Comparison of ENCODE assay signal across 8 cellular contexts in genomic region chr1:111471012-111471411, GRCh38. TPM values are rescaled to one million over a fixed set of nuclear protein-coding genes. Genes with fewer than 3 reads are reported as not detected.
A peak's percentile ranks its signal among the peaks of the same experiment; 100 is the strongest.
DNase-seq lines count a peak whose midpoint lies in the region; ATAC-seq, FAIRE-seq and TF ChIP-seq lines count a peak whose summit lies in the region.

No MANE protein-coding gene starts in this region.

- no peak overlapping the region for H3K4me3 Mint-ChIP-seq in CD4-positive, alpha-beta memory T cell
- no peak overlapping the region for H3K4me3 Mint-ChIP-seq in activated T-helper 17 cell treated with anti-CD3 and anti-CD28 coated beads, Interleukin-2, amount 50 U/mL, for 72 hours

- H3K27ac ChIP-seq in CD4-positive, alpha-beta memory T cell (ENCODE audit: low read depth, low read length): peak overlapping the region; percentile 68
- H3K27ac ChIP-seq in pancreas (no peak overlapping the region), trophoblast cell (ENCODE audit: low read depth, low read length) (no peak overlapping the region)

- H3K4me1 ChIP-seq in CD4-positive, alpha-beta memory T cell (ENCODE audit: insufficient read depth, low read length): peaks cover 80% of the 10 kb centered on the region
- H3K4me1 ChIP-seq in pancreas (peaks cover 0 to 7% (median 0%) of the 10 kb centered on the region in 3 donors), trophoblast cell (ENCODE audit: control insufficient read depth in 1 of 2, insufficient read depth in 2 of 2, low read length in 2 of 2) (peaks cover 0 to under 1% of the 10 kb centered on the region in 2 experiments)

- no peaks in the 10 kb centered on the region for H3K79me1 ChIP-seq in trophoblast cell (ENCODE audit: low read length)

- WGBS in pancreas, 2 donors: 65 to 66% methylated on average over 3 of the region's 3 CpGs
- no CpG with 5 or more reads among the region's 3 CpGs for WGBS in trophoblast cell (ENCODE audit: extremely low coverage, insufficient coverage, insufficient read length)

- H3K23ac ChIP-seq in trophoblast cell (ENCODE audit: low read length): no peak overlapping the region

- H3K36me3 ChIP-seq in CD4-positive, alpha-beta memory T cell (ENCODE audit: insufficient read depth, low read length): no peaks in the 10 kb centered on the region
- H3K36me3 ChIP-seq in pancreas (no peaks in the 10 kb centered on the region), trophoblast cell (ENCODE audit: control insufficient read depth in 1 of 2, insufficient read depth in 2 of 2, low read length in 2 of 2) (peaks cover 0 to 5% of the 10 kb centered on the region in 2 experiments)

- no peaks in the 10 kb centered on the region for H3K27me3 ChIP-seq in CD4-positive, alpha-beta memory T cell (ENCODE audit: insufficient read depth, low read length)
- H3K27me3 ChIP-seq in pancreas (no peaks in the 10 kb centered on the region), trophoblast cell (ENCODE audit: insufficient read depth, low read length) (no peaks in the 10 kb centered on the region)

- H3K27me3 Mint-ChIP-seq in CD4-positive, alpha-beta memory T cell: no peaks in the 10 kb centered on the region
- H3K27me3 Mint-ChIP-seq in activated T-helper 17 cell treated with anti-CD3 and anti-CD28 coated beads, Interleukin-2, amount 50 U/mL, for 72 hours: no peaks in the 10 kb centered on the region

- no peaks in the 10 kb centered on the region for H3K79me2 ChIP-seq in trophoblast cell (ENCODE audit: control insufficient read depth, insufficient read depth, low read length, poor library complexity)

- no peak overlapping the region for H2AFZ ChIP-seq in trophoblast cell (ENCODE audit: insufficient read depth, low read length, poor library complexity)

- intact Hi-C loops in CD4-positive, alpha-beta memory T cell (cut with micrococcal nuclease): loop anchor here (1.0 to 2.0 kb wide), 3 partner anchors 22 to 284 kb away; partner anchors contain the start of genes ATP5PB, DDX20 and WDR77
- intact Hi-C loops in pancreas (cut with DNase I): no loop called here

- DNase-seq in CD4-positive, alpha-beta memory T cell: peak; percentile 84 to 95 (median 91)
- peak; percentile 92 to 99 for DNase-seq in NOMO-1 (lab: John Stamatoyannopoulos, UW; ENCODE audit: unreplicated experiment in 2 of 2)
- DNase-seq in pancreas: peak in 1 of 6 donors; percentile 51
- no peak for DNase-seq in trophoblast cell
- no peak for DNase-seq in amniotic stem cell (lab: John Stamatoyannopoulos, UW)
- no peak for DNase-seq in NCI-H2171 treated with DMSO at 0.1 percent for 48 hours (lab: John Stamatoyannopoulos, UW)

- H3K9ac ChIP-seq in trophoblast cell (ENCODE audit: low read length): no peak overlapping the region

- H3K36me3 Mint-ChIP-seq in CD4-positive, alpha-beta memory T cell: peaks cover 7 to 8% of the 10 kb centered on the region in 2 donors
- peaks cover 7% of the 10 kb centered on the region for H3K36me3 Mint-ChIP-seq in activated T-helper 17 cell treated with anti-CD3 and anti-CD28 coated beads, Interleukin-2, amount 50 U/mL, for 72 hours (ENCODE audit: low read depth)

- no peak overlapping the region for H3K4ac ChIP-seq in trophoblast cell (ENCODE audit: low read depth, low read length)

- no peak overlapping the region for H3K18ac ChIP-seq in trophoblast cell (ENCODE audit: low read length)

- peak overlapping the region; percentile 9 to 39 for H3K4me3 ChIP-seq in CD4-positive, alpha-beta memory T cell (ENCODE audit: low read length in 2 of 2)
- H3K4me3 ChIP-seq in pancreas (no peak overlapping the region), trophoblast cell (ENCODE audit: low read depth, low read length) (no peak overlapping the region)

- CTCF ChIA-PET in CD4-positive, alpha-beta memory T cell (lab: Charles Lee; ENCODE audit: partially characterized antibody): interaction anchor here (0.8 to 10.6 kb wide), 4 partner anchors 10 to 199 kb away, joined by 3 to 116 read pairs (median 16); partner anchors contain the start of genes ATP5PB and WDR77

- POLR2A ChIA-PET in CD4-positive, alpha-beta memory T cell (lab: Charles Lee; ENCODE audit: partially characterized antibody): interaction anchor here (0.5 to 9.9 kb wide), 20 partner anchors 9 to 1133 kb away, joined by 3 to 170 read pairs (median 6); partner anchors contain the start of genes ADORA3, ATP5PB, TMIGD3 and WDR77

- H4K8ac ChIP-seq in trophoblast cell (ENCODE audit: low read depth, low read length): no peak overlapping the region

- no peak for FAIRE-seq in pancreas (lab: Jason Lieb, UNC)

- no peak overlapping the region for H3K27ac Mint-ChIP-seq in CD4-positive, alpha-beta memory T cell
- no peak overlapping the region for H3K27ac Mint-ChIP-seq in activated T-helper 17 cell treated with anti-CD3 and anti-CD28 coated beads, Interleukin-2, amount 50 U/mL, for 72 hours

- H2AK5ac ChIP-seq in trophoblast cell (ENCODE audit: low read length): no peak overlapping the region

- no peak overlapping the region for H2BK5ac ChIP-seq in trophoblast cell (ENCODE audit: low read depth, low read length, poor library complexity)

- H2BK12ac ChIP-seq in trophoblast cell (ENCODE audit: low read length): no peak overlapping the region

- ATAC-seq in activated T-helper 17 cell treated with anti-CD3 and anti-CD28 coated beads, Interleukin-2, amount 50 U/mL, for 72 hours (replicated peaks): peak; percentile 78
- ATAC-seq in pancreas (peak in 3 of 4 donors; percentile 45 to 82 (median 63)), GM18519 (IDR thresholded peaks at IDR 0.05; ENCODE audit: low FRiP score, unreplicated experiment) (no peak)

- H3K9me3 ChIP-seq in CD4-positive, alpha-beta memory T cell (ENCODE audit: control insufficient read depth in 1 of 2, low read length in 2 of 2): no peaks in the 10 kb centered on the region
- H3K9me3 ChIP-seq in pancreas (no peaks in the 10 kb centered on the region), trophoblast cell (ENCODE audit: insufficient read depth, low read depth, low read length) (no peaks in the 10 kb centered on the region)

- no peak overlapping the region for H2BK120ac ChIP-seq in trophoblast cell (ENCODE audit: insufficient read depth, low read length, poor library complexity)

- H3K4me2 ChIP-seq in trophoblast cell (ENCODE audit: low read length): no peak overlapping the region

- H3K9me3 Mint-ChIP-seq in CD4-positive, alpha-beta memory T cell: peaks cover 0 to 2% (median 0%) of the 10 kb centered on the region in 8 donors
- no peaks in the 10 kb centered on the region for H3K9me3 Mint-ChIP-seq in activated T-helper 17 cell treated with anti-CD3 and anti-CD28 coated beads, Interleukin-2, amount 50 U/mL, for 72 hours

- TF ChIP-seq CTCF in pancreas (IDR thresholded peaks at IDR 0.05): no peak

- H4K91ac ChIP-seq in trophoblast cell (ENCODE audit: low read depth, low read length): no peak overlapping the region

- H4K12ac ChIP-seq in trophoblast cell (ENCODE audit: low read depth, low read length): no peak overlapping the region

- H3K4me1 Mint-ChIP-seq in CD4-positive, alpha-beta memory T cell: peaks cover 18 to 29% (median 25%) of the 10 kb centered on the region in 4 donors
- H3K4me1 Mint-ChIP-seq in activated T-helper 17 cell treated with anti-CD3 and anti-CD28 coated beads, Interleukin-2, amount 50 U/mL, for 72 hours: peaks cover 15% of the 10 kb centered on the region

- no peak overlapping the region for H3K14ac ChIP-seq in trophoblast cell (ENCODE audit: low read length)

RNA-seq across cellular contexts. Expression of gene C1orf162, which starts 2.8 kb away (rescaled TPM):
- 10 to 100 TPM; 74.9 to 75.9 TPM for total RNA-seq in CD4-positive, alpha-beta memory T cell
- 100 to 1,000 TPM; 139 to 274 TPM for polyA plus RNA-seq in CD4-positive, alpha-beta memory T cell
- 1 to 10 TPM; 4.4 to 4.9 TPM for total RNA-seq in activated T-helper 17 cell treated with anti-CD3 and anti-CD28 coated beads, Interleukin-2, amount 50 U/mL, for 72 hours
- 1 to 10 TPM; 1.4 to 9.0 (median 2.0) TPM for total RNA-seq in pancreas
- 10 to 100 TPM in 1 of 2 donors, 1 to 10 TPM in 1; 9.0 to 14.6 TPM for polyA plus RNA-seq in pancreas
- 0.31 and 0.55 TPM in 2 replicates for polyA plus RNA-seq in trophoblast cell (2013)

RNA-seq across cellular contexts. Expression of gene ATP5PB, which starts 21.7 kb away (rescaled TPM):
- 100 to 1,000 TPM; 103 to 112 TPM for total RNA-seq in CD4-positive, alpha-beta memory T cell
- polyA plus RNA-seq in CD4-positive, alpha-beta memory T cell: 100 to 1,000 TPM; 487 to 655 TPM
- 100 to 1,000 TPM; 235 to 383 TPM for total RNA-seq in activated T-helper 17 cell treated with anti-CD3 and anti-CD28 coated beads, Interleukin-2, amount 50 U/mL, for 72 hours
- 100 to 1,000 TPM in 2 of 6 donors, 10 to 100 TPM in 4; 56.3 to 103 (median 89.2) TPM for total RNA-seq in pancreas
- polyA plus RNA-seq in pancreas: 100 to 1,000 TPM in 1 of 2 donors, 10 to 100 TPM in 1; 71.5 to 138 TPM
- polyA plus RNA-seq in trophoblast cell (2013): 268 and 276 TPM in 2 replicates

RNA-seq across cellular contexts. Expression of gene WDR77, which starts 22.0 kb away (rescaled TPM):
- 10 to 100 TPM; 26.3 to 30.3 TPM for total RNA-seq in CD4-positive, alpha-beta memory T cell
- polyA plus RNA-seq in CD4-positive, alpha-beta memory T cell: 10 to 100 TPM; 38.5 to 52.6 TPM
- 10 to 100 TPM; 27.5 to 65.2 TPM for total RNA-seq in activated T-helper 17 cell treated with anti-CD3 and anti-CD28 coated beads, Interleukin-2, amount 50 U/mL, for 72 hours
- 10 to 100 TPM in 2 of 6 donors, 1 to 10 TPM in 4; 4.8 to 13.9 (median 9.3) TPM for total RNA-seq in pancreas
- 10 to 100 TPM; 10.6 to 15.2 TPM for polyA plus RNA-seq in pancreas
- 28.6 and 30.5 TPM in 2 replicates for polyA plus RNA-seq in trophoblast cell (2013)

RNA-seq across cellular contexts. Expression of gene ADORA3, which starts 32.4 kb away (rescaled TPM):
- under 1 TPM; 0.41 to 0.42 TPM for total RNA-seq in CD4-positive, alpha-beta memory T cell
- under 1 TPM in 1 of 2 donors, not detected in 1; 0.46 TPM for polyA plus RNA-seq in CD4-positive, alpha-beta memory T cell
- total RNA-seq in activated T-helper 17 cell treated with anti-CD3 and anti-CD28 coated beads, Interleukin-2, amount 50 U/mL, for 72 hours: not detected
- total RNA-seq in pancreas: 1 to 10 TPM in 3 of 6 donors, under 1 TPM in 3; 0.32 to 7.3 (median 1.1) TPM
- 1 to 10 TPM; 1.1 to 1.2 TPM for polyA plus RNA-seq in pancreas
- not detected in 2 replicates for polyA plus RNA-seq in trophoblast cell (2013)

RNA-seq across cellular contexts. Expression of gene TMIGD3, which starts 32.4 kb away (rescaled TPM):
- total RNA-seq in CD4-positive, alpha-beta memory T cell: not detected
- polyA plus RNA-seq in CD4-positive, alpha-beta memory T cell: not detected
- under 1 TPM in 1 of 2 donors, not detected in 1; 0.41 TPM for total RNA-seq in activated T-helper 17 cell treated with anti-CD3 and anti-CD28 coated beads, Interleukin-2, amount 50 U/mL, for 72 hours
- 1 to 10 TPM in 2 of 6 donors, under 1 TPM in 2, not detected in 2; 0.25 to 3.7 (median 1.2) TPM for total RNA-seq in pancreas
- polyA plus RNA-seq in pancreas: 1 to 10 TPM in 1 of 2 donors, under 1 TPM in 1; 0.42 to 1.7 TPM
- polyA plus RNA-seq in trophoblast cell (2013): not detected in 2 replicates

Comparison
In these comparisons a context has a peak if more than half of its experiments do, and no peak if none do; other contexts are left out.
1. DNase-seq: peak in CD4-positive, alpha-beta memory T cell (5 of 5) and NOMO-1 (2 of 2); none in trophoblast cell (0 of 2), amniotic stem cell (single experiment) and NCI-H2171 treated with DMSO at 0.1 percent for 48 hours (single experiment).
2. H3K4me3 ChIP-seq: peak in CD4-positive, alpha-beta memory T cell (2 of 2); none in pancreas (0 of 4) and trophoblast cell (single experiment).
3. RNA of gene C1orf162, which starts 2.8 kb away (total RNA-seq): 74.9 to 75.9 TPM in CD4-positive, alpha-beta memory T cell; 4.4 to 4.9 TPM in activated T-helper 17 cell treated with anti-CD3 and anti-CD28 coated beads, Interleukin-2, amount 50 U/mL, for 72 hours and 1.4 to 9.0 TPM in pancreas; every median in the first group is over 4 times any median in the second.